In the genomic region with DNA sequence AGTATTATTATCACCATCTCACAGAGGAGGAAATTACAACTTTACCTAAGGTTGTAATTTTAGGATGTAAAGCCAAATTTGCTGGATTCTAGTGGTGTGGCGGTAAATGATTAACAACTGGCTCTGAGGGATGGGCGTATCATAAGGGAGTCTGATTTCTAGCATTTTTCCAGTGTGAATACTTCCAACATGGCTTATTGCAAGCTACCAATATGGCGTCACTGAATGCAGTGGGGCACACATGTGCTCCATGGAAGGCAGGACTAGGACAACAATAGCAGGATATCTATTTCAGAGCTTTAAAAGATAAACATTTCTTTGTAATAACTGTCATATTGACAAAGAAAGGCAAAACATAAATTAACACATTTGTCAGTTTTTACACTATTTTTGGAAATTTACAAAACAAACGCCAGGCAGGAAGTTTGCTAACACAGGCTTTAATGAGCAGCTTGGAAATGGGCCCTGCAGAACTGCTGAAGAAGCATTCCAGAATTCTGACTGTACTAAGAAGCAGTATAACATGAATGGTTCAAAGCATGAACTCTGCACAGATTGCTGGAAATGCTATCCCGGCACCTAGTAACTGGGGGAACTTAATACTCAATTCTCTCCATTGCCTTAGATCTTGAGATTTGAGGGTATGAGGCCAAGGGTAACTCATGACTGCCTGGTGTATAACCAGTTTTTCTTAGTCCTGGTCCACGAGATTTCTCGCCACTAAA, we compare ENCODE assay signal across 18 cellular contexts.
DNase-seq lines count a peak whose midpoint lies in the region; ATAC-seq, FAIRE-seq and TF ChIP-seq lines count a peak whose summit lies in the region.
"Had no signal": no experiment of that assay in that cellular context is flagged by ENCODE, and none has a peak within 500 bp of the region (broad histone marks: within the 10 kb centered on the region; RNA-seq: fewer than 3 reads in every experiment).

No MANE protein-coding gene starts in this region.

- H3K27me3 ChIP-seq in keratinocyte (ENCODE audit: control insufficient read depth, extremely low read depth, insufficient read depth, low read length): no peaks in the 10 kb centered on the region
- no peaks in the 10 kb centered on the region for H3K27me3 ChIP-seq in thymus (ENCODE audit: control insufficient read depth, insufficient read depth)
- H3K27me3 ChIP-seq in heart right ventricle: no peaks in the 10 kb centered on the region

- H3K4me2 ChIP-seq in keratinocyte (ENCODE audit: control insufficient read depth, extremely low read depth, insufficient read depth, low read depth, low read length): peak overlapping the region; percentile 7

- H4K20me1 ChIP-seq in keratinocyte (ENCODE audit: control insufficient read depth, extremely low read depth, insufficient read depth, low read length): no peaks in the 10 kb centered on the region

- H3K4me3 ChIP-seq in astrocyte of the cerebellum (ENCODE audit: low read depth, low read length) (no peak overlapping the region), keratinocyte (ENCODE audit: control insufficient read depth in 2 of 3, extremely low read depth in 1 of 3, insufficient read depth in 2 of 3, low read depth in 1 of 3, low read length in 3 of 3) (no peak overlapping the region), thymus (ENCODE audit: low read length) (no peak overlapping the region), heart right ventricle (no peak overlapping the region)
- H3K4me3 ChIP-seq: coronary artery, thoracic aorta had no signal

- H3K36me3 ChIP-seq in keratinocyte (ENCODE audit: control insufficient read depth in 2 of 2, extremely low read depth in 1 of 2, insufficient read depth in 2 of 2, low read length in 2 of 2) (no peaks in the 10 kb centered on the region), thymus (ENCODE audit: control insufficient read depth, insufficient read depth) (no peaks in the 10 kb centered on the region), heart right ventricle (no peaks in the 10 kb centered on the region)
- H3K36me3 ChIP-seq: thoracic aorta had no signal

- peak overlapping the region; percentile 77 for H2AFZ ChIP-seq in keratinocyte (ENCODE audit: control insufficient read depth, low read length)

- no peak overlapping the region for H3K9ac ChIP-seq in keratinocyte (ENCODE audit: control insufficient read depth, extremely low read depth, insufficient read depth, low read length)

- no peaks in the 10 kb centered on the region for H3K9me1 ChIP-seq in keratinocyte (ENCODE audit: control insufficient read depth, extremely low read depth, insufficient read depth, low read length)

- 86% methylated on average over 7 of the region's 7 CpGs for WGBS in thymus
- WGBS in heart right ventricle, 2 donors: 76 to 83% methylated on average over 7 of the region's 7 CpGs

- no peaks in the 10 kb centered on the region for H3K9me3 ChIP-seq in keratinocyte (ENCODE audit: control insufficient read depth, low read depth, low read length)
- no peaks in the 10 kb centered on the region for H3K9me3 ChIP-seq in thymus (ENCODE audit: control insufficient read depth)
- peaks cover 0 to 9% (median 0%) of the 10 kb centered on the region in 11 donors for H3K9me3 ChIP-seq in heart right ventricle
- H3K9me3 ChIP-seq: thoracic aorta had no signal

- dilution Hi-C loops in keratinocyte (cut with MboI; ENCODE audit: extremely low pct_ligation_motif_present, low sequenced_read_pairs): no loop called here

- TF ChIP-seq CTCF in astrocyte of the cerebellum (IDR thresholded peaks at IDR 0.05; ENCODE audit: low read depth, low read length, missing control alignments): no peak
- no peak for TF ChIP-seq CTCF in keratinocyte (optimal IDR thresholded peaks at IDR 0.05 in 1 of 3, IDR thresholded peaks at IDR 0.05 in 1 of 3, conservative IDR thresholded peaks at IDR 0.05 in 1 of 3; ENCODE audit: extremely low read depth in 1 of 3, insufficient read depth in 2 of 3, low read length in 3 of 3)
- TF ChIP-seq CTCF in heart right ventricle (IDR thresholded peaks at IDR 0.05): no peak

- H3K27ac ChIP-seq in keratinocyte (ENCODE audit: control insufficient read depth, insufficient read depth, low read length) (peak overlapping the region; percentile 4), thymus (ENCODE audit: low read depth) (peak overlapping the region; percentile 18), heart right ventricle (no peak overlapping the region)
- H3K27ac ChIP-seq: coronary artery, thoracic aorta had no signal

- H3K4me1 ChIP-seq in keratinocyte (ENCODE audit: control insufficient read depth, extremely low read depth, insufficient read depth, low read length): peaks cover 26% of the 10 kb centered on the region
- H3K4me1 ChIP-seq in thymus (ENCODE audit: control insufficient read depth, insufficient read depth, low read length): no peaks in the 10 kb centered on the region
- no peaks in the 10 kb centered on the region for H3K4me1 ChIP-seq in heart right ventricle

- DNase-seq in NCI-H2227 (lab: John Stamatoyannopoulos, UW; ENCODE audit: unreplicated experiment): peak; percentile 49
- DNase-seq in astrocyte of the cerebellum (ENCODE audit: low read depth): peak; percentile 6
- DNase-seq in keratinocyte (ENCODE audit: low read depth, low spot score): no peak
- no peak for DNase-seq in heart right ventricle
- DNase-seq: activated gamma-delta T cell; C1 segment of cervical spinal cord; kidney glomerular epithelial cell; NCI-H2107; nucleus accumbens; stimulated activated CD4-positive, alpha-beta T cell treated with anti-CD3 and anti-CD28 coated beads, Interleukin-4, amount 100 ng/mL, for 24 hours; stimulated activated CD8-positive, alpha-beta memory T cell treated with anti-CD3 and anti-CD28 coated beads, Interleukin-4, amount 100 ng/mL, for 48 hours; T-helper 2 cell had no signal

- ATAC-seq in HG02642 (IDR thresholded peaks at IDR 0.05; ENCODE audit: poor library complexity, unreplicated experiment) (no peak), heart right ventricle (no peak), GM21526 (IDR thresholded peaks at IDR 0.05; ENCODE audit: low FRiP score, unreplicated experiment) (no peak)
- ATAC-seq: activated CD4-positive, CD25-positive, alpha-beta regulatory T cell treated with anti-CD3 and anti-CD28 coated beads, Interleukin-2, amount 50 U/mL, for 24 hours had no signal

- peak; percentile 88 for FAIRE-seq in keratinocyte (lab: Jason Lieb, UNC)

- no peaks in the 10 kb centered on the region for H3K79me2 ChIP-seq in keratinocyte (ENCODE audit: control insufficient read depth, insufficient read depth, low read length)

- in situ Hi-C loops in astrocyte of the cerebellum (cut with HindIII; ENCODE audit: low sequenced_read_pairs): no loop called here

- intact Hi-C loops in heart right ventricle (cut with DNase I): no loop called here

Comparison
In these comparisons a context has a peak if more than half of its experiments do, and no peak if none do; other contexts are left out.
1. DNase-seq: peak in NCI-H2227 (single experiment) and astrocyte of the cerebellum (single experiment); none in keratinocyte (single experiment) and heart right ventricle (0 of 2).
2. H3K27ac ChIP-seq: peak in keratinocyte (single experiment) and thymus (single experiment); none in heart right ventricle (0 of 10).